12 cellular contexts compared by ENCODE assay signal in the genomic region with DNA sequence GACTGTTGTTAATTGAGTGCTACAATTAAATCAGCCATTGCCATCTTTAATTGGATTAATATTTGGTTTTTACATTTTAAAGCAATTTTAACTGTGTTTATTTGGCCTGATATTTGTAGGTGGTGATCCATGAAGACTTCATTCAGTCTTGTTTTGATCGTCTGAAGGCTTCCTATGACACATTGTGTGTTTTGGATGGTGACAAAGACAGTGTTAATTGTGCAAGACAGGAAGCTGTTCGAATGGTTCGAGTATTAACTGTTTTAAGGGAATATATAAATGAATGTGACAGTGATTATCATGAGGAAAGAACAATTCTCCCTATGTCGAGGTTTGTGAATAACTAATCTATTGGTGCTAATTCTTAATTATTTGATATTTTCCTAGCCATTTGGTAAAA.
"Had no signal": no experiment of that assay in that cellular context is flagged by ENCODE, and none has a peak within 500 bp of the region (broad histone marks: within the 10 kb centered on the region; RNA-seq: fewer than 3 reads in every experiment).

No MANE protein-coding gene starts in this region.

- H3K27ac ChIP-seq: esophagus squamous epithelium, heart left ventricle, sigmoid colon, VCaP had no signal

- H3K9me3 ChIP-seq: esophagus squamous epithelium, heart left ventricle, sigmoid colon had no signal

- H3K27me3 ChIP-seq: esophagus squamous epithelium, heart left ventricle, sigmoid colon had no signal

- DNase-seq: activated CD8-positive, alpha-beta memory T cell treated with anti-CD3 and anti-CD28 coated beads, Interleukin-2, amount 50 U/mL, for 48 hours; activated CD8-positive, alpha-beta T cell treated with anti-CD3 and anti-CD28 coated beads for 36 hours; activated naive CD4-positive, alpha-beta T cell treated with anti-CD3 and anti-CD28 coated beads, Interleukin-2, amount 10 ng/mL, durations not matched to agents 7 days and 5 days; esophagus squamous epithelium; heart left ventricle; kidney; left ventricle myocardium superior; sigmoid colon; stimulated activated CD4-positive, alpha-beta T cell treated with anti-CD3 and anti-CD28 coated beads, Interleukin-12 subunit alpha, Interleukin-12 subunit beta, amount 100 ng/mL, for 4 hours; stimulated activated naive CD4-positive, alpha-beta T cell treated with Interleukin-2 at 50 U/mL for 16 hours; SW 1271 had no signal

- ATAC-seq: activated CD8-positive, alpha-beta T cell treated with anti-CD3 and anti-CD28 coated beads for 36 hours; heart left ventricle; left ventricle myocardium superior had no signal

- H3K4me3 ChIP-seq: esophagus squamous epithelium, heart left ventricle, sigmoid colon had no signal

- H3K4me1 ChIP-seq: esophagus squamous epithelium, heart left ventricle, sigmoid colon had no signal
